1 cellular context compared by ENCODE assay signal in the genomic region with DNA sequence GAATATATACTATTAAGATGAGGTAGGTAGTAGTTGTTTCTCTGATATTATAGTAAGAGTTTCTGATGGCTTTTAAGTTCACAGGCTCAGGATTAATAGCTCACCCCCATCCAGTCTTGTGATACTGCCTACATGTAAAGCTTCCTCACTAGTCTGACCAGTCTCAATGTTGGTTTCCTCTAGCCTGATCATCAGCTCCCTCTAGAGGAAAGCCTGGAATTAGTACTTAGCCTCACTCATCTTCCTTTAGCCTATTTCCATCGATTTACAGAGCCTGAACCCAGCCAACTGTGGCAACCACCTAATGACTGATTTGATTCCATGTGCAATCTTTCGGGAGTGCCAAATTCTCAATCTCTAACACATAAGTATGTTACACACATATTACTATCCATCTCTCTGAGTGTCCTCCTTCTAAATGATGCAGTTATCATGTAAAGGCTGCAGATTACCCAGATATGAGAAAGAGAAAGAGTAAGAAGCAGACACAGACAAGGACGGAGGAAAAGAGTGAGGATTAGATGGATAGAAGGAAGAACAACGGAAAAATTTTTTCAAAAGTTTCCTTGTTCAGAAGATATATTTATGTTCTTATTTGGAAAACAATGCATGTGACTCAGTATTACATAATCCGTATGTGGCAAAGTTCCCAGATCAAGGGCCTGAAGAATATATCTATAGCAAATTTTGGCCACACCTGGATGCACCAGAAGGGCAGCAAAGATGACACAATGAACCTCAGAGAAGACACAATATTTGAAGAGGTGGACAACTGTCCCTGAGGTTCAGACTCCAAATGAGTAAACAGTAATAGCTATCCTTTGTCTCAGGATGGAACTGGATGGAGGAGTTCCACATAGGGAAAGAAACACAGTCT.
TF ChIP-seq lines count a peak whose summit lies in the region.

No MANE protein-coding gene starts in this region.

TF ChIP-seq in GM23338, 12 proteins besides CTCF, POLR2A, EP300 and RAD21 (continued from another document):
- TF ChIP-seq, protein P1, sequence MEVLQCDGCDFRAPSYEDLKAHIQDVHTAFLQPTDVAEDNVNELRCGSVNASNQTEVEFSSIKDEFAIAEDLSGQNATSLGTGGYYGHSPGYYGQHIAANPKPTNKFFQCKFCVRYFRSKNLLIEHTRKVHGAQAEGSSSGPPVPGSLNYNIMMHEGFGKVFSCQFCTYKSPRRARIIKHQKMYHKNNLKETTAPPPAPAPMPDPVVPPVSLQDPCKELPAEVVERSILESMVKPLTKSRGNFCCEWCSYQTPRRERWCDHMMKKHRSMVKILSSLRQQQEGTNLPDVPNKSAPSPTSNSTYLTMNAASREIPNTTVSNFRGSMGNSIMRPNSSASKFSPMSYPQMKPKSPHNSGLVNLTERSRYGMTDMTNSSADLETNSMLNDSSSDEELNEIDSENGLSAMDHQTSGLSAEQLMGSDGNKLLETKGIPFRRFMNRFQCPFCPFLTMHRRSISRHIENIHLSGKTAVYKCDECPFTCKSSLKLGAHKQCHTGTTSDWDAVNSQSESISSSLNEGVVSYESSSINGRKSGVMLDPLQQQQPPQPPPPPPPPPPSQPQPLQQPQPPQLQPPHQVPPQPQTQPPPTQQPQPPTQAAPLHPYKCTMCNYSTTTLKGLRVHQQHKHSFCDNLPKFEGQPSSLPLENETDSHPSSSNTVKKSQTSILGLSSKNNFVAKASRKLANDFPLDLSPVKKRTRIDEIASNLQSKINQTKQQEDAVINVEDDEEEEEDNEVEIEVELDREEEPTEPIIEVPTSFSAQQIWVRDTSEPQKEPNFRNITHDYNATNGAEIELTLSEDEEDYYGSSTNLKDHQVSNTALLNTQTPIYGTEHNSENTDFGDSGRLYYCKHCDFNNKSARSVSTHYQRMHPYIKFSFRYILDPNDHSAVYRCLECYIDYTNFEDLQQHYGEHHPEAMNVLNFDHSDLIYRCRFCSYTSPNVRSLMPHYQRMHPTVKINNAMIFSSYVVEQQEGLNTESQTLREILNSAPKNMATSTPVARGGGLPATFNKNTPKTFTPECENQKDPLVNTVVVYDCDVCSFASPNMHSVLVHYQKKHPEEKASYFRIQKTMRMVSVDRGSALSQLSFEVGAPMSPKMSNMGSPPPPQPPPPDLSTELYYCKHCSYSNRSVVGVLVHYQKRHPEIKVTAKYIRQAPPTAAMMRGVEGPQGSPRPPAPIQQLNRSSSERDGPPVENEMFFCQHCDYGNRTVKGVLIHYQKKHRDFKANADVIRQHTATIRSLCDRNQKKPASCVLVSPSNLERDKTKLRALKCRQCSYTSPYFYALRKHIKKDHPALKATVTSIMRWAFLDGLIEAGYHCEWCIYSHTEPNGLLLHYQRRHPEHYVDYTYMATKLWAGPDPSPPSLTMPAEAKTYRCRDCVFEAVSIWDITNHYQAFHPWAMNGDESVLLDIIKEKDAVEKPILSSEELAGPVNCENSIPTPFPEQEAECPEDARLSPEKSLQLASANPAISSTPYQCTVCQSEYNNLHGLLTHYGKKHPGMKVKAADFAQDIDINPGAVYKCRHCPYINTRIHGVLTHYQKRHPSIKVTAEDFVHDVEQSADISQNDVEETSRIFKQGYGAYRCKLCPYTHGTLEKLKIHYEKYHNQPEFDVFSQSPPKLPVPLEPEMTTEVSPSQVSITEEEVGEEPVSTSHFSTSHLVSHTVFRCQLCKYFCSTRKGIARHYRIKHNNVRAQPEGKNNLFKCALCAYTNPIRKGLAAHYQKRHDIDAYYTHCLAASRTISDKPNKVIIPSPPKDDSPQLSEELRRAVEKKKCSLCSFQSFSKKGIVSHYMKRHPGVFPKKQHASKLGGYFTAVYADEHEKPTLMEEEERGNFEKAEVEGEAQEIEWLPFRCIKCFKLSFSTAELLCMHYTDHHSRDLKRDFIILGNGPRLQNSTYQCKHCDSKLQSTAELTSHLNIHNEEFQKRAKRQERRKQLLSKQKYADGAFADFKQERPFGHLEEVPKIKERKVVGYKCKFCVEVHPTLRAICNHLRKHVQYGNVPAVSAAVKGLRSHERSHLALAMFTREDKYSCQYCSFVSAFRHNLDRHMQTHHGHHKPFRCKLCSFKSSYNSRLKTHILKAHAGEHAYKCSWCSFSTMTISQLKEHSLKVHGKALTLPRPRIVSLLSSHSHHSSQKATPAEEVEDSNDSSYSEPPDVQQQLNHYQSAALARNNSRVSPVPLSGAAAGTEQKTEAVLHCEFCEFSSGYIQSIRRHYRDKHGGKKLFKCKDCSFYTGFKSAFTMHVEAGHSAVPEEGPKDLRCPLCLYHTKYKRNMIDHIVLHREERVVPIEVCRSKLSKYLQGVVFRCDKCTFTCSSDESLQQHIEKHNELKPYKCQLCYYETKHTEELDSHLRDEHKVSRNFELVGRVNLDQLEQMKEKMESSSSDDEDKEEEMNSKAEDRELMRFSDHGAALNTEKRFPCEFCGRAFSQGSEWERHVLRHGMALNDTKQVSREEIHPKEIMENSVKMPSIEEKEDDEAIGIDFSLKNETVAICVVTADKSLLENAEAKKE (CRISPR knock-in tag; IDR thresholded peaks at IDR 0.05), result no peak
- TF ChIP-seq, protein P2, sequence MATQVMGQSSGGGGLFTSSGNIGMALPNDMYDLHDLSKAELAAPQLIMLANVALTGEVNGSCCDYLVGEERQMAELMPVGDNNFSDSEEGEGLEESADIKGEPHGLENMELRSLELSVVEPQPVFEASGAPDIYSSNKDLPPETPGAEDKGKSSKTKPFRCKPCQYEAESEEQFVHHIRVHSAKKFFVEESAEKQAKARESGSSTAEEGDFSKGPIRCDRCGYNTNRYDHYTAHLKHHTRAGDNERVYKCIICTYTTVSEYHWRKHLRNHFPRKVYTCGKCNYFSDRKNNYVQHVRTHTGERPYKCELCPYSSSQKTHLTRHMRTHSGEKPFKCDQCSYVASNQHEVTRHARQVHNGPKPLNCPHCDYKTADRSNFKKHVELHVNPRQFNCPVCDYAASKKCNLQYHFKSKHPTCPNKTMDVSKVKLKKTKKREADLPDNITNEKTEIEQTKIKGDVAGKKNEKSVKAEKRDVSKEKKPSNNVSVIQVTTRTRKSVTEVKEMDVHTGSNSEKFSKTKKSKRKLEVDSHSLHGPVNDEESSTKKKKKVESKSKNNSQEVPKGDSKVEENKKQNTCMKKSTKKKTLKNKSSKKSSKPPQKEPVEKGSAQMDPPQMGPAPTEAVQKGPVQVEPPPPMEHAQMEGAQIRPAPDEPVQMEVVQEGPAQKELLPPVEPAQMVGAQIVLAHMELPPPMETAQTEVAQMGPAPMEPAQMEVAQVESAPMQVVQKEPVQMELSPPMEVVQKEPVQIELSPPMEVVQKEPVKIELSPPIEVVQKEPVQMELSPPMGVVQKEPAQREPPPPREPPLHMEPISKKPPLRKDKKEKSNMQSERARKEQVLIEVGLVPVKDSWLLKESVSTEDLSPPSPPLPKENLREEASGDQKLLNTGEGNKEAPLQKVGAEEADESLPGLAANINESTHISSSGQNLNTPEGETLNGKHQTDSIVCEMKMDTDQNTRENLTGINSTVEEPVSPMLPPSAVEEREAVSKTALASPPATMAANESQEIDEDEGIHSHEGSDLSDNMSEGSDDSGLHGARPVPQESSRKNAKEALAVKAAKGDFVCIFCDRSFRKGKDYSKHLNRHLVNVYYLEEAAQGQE (IDR thresholded peaks at IDR 0.05; ENCODE audit: unreplicated experiment), result no peak
- TF ChIP-seq STAT1 (IDR thresholded peaks at IDR 0.05; ENCODE audit: unreplicated experiment) (no peak), POLR2AphosphoS5 (IDR thresholded peaks at IDR 0.05; ENCODE audit: low read depth) (no peak), ZNF114 (CRISPR knock-in tag; IDR thresholded peaks at IDR 0.05) (no peak), CREB1 (CRISPR knock-in tag; IDR thresholded peaks at IDR 0.05; ENCODE audit: low read depth) (no peak), ZNF331 (CRISPR knock-in tag; IDR thresholded peaks at IDR 0.05; ENCODE audit: low read depth) (no peak), EZH2 (IDR thresholded peaks at IDR 0.05; ENCODE audit: low read depth, unreplicated experiment) (no peak), JUNB (IDR thresholded peaks at IDR 0.05; ENCODE audit: unreplicated experiment) (no peak), NANOG (IDR thresholded peaks at IDR 0.05; ENCODE audit: borderline replicate concordance) (no peak)
- TF ChIP-seq, protein P3, sequence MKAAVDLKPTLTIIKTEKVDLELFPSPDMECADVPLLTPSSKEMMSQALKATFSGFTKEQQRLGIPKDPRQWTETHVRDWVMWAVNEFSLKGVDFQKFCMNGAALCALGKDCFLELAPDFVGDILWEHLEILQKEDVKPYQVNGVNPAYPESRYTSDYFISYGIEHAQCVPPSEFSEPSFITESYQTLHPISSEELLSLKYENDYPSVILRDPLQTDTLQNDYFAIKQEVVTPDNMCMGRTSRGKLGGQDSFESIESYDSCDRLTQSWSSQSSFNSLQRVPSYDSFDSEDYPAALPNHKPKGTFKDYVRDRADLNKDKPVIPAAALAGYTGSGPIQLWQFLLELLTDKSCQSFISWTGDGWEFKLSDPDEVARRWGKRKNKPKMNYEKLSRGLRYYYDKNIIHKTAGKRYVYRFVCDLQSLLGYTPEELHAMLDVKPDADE (IDR thresholded peaks at IDR 0.05), result no peak
